Comparison of ENCODE assay signal across 9 cellular contexts in the genomic region with DNA sequence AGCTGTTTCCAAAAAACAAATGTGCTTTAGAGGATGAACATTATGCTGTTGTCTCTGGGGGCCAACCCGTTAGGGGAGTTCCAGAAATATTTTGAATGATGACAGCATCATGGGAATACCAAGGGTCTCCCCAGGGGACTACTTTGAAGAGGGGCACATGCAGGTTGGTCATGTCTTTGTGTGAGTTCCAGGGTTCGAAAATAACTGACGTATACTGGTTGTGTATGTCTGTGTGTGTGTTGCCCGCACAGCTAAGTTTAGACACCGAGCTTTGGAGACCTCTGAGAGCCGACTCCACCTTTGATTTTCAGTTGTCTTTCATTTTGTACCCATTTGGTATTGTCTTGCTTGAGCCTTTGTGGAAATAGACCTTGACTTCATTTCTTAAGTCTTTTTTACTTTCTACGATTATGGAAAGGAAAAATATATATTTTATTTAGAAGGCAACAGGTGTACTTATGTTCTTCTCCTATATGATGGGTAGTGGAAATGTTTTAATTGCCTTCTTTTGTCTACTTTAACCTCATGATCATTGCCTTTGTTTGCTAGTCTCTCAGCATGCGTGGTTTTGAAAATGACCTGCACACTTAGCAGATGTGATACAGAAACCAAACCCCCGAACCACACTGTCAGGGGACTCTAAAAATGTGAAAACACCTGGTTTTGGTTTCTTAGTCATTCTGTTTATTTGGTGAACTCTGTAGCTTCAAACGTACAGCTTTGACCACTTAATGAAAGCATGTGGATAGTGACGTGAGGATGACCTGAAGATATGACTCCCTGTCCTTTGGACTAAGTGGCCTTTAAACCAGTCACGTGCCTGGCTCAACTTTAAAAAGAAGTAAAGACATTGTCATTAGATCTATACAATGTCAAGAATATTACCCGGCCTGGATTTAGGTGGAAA. TPM values are rescaled to one million over a fixed set of nuclear protein-coding genes. Genes with fewer than 3 reads are reported as not detected.
A peak's percentile ranks its signal among the peaks of the same experiment; 100 is the strongest.
DNase-seq lines count a peak whose midpoint lies in the region; ATAC-seq and TF ChIP-seq lines count a peak whose summit lies in the region.
"Had no signal": no experiment of that assay in that cellular context is flagged by ENCODE, and none has a peak within 500 bp of the region (broad histone marks: within the 10 kb centered on the region; RNA-seq: fewer than 3 reads in every experiment).

No MANE protein-coding gene starts in this region.

- H3K27ac Mint-ChIP-seq in MCF 10A (ENCODE audit: low read depth, unreplicated experiment): no peak overlapping the region
- no peak overlapping the region for H3K27ac Mint-ChIP-seq in Calu3 (ENCODE audit: unreplicated experiment)

- no peak overlapping the region for H3K27ac ChIP-seq in Karpas-422 (ENCODE audit: low read length)
- no peak overlapping the region for H3K27ac ChIP-seq in GM23248

- no peak overlapping the region for H2AFZ ChIP-seq in Karpas-422 (ENCODE audit: low read length)
- no peak overlapping the region for H2AFZ ChIP-seq in GM23248

- intact Hi-C loops in MCF 10A (cut with micrococcal nuclease) (no loop called here), Calu3 (cut with micrococcal nuclease; ENCODE audit: unreplicated experiment) (no loop called here)

- ATAC-seq in GM18858 (IDR thresholded peaks at IDR 0.05; ENCODE audit: unreplicated experiment): peak; percentile 89
- ATAC-seq in GM21825 (IDR thresholded peaks at IDR 0.05; ENCODE audit: unreplicated experiment): peak; percentile 72
- peak; percentile 52 for ATAC-seq in left lobe of liver

- no peaks in the 10 kb centered on the region for H3K27me3 Mint-ChIP-seq in MCF 10A (ENCODE audit: insufficient read depth, unreplicated experiment)
- H3K27me3 Mint-ChIP-seq in Calu3 (ENCODE audit: unreplicated experiment): no peaks in the 10 kb centered on the region

- no peaks in the 10 kb centered on the region for H3K36me3 ChIP-seq in Karpas-422 (ENCODE audit: insufficient read depth, low read length)
- H3K36me3 ChIP-seq in GM23248 (ENCODE audit: low read depth): no peaks in the 10 kb centered on the region

- POLR2A ChIA-PET in MCF 10A (lab: Yijun Ruan, JAX): interaction anchor here (1.8 to 2.7 kb wide), 9 partner anchors 10 to 236 kb away, joined by 6 to 32 read pairs (median 9); no protein-coding TSS in a partner anchor

- H3K9me3 ChIP-seq in Karpas-422 (ENCODE audit: low read length): no peaks in the 10 kb centered on the region
- no peaks in the 10 kb centered on the region for H3K9me3 ChIP-seq in GM23248 (ENCODE audit: low read depth)

- H4K20me1 ChIP-seq in Karpas-422 (ENCODE audit: insufficient read depth, low read depth, low read length): peaks cover 39% of the 10 kb centered on the region
- peaks cover 5% of the 10 kb centered on the region; the same call in 1 of the 2 replicates for H4K20me1 ChIP-seq in GM23248 (ENCODE audit: insufficient read depth)

- H3K9ac ChIP-seq in Karpas-422 (ENCODE audit: low read length) (no peak overlapping the region), GM23248 (no peak overlapping the region)

- no peaks in the 10 kb centered on the region for H3K9me3 Mint-ChIP-seq in MCF 10A (ENCODE audit: unreplicated experiment)
- H3K9me3 Mint-ChIP-seq in Calu3 (ENCODE audit: low read depth, unreplicated experiment): no peaks in the 10 kb centered on the region

- CTCF ChIA-PET in MCF 10A (lab: Yijun Ruan, JAX) (interaction anchor here (0.5 to 2.0 kb wide), 9 partner anchors 10 to 520 kb away, joined by 3 to 5 read pairs (median 3); no protein-coding TSS in a partner anchor), Calu3 (lab: Charles Lee) (no interaction called here)

- no peaks in the 10 kb centered on the region for H3K79me2 ChIP-seq in Karpas-422 (ENCODE audit: low read length)
- peaks cover 98% of the 10 kb centered on the region for H3K79me2 ChIP-seq in GM23248 (ENCODE audit: insufficient read depth)

- BruUV-seq in MCF 10A (replicated peaks; lab: Mats Ljungman, UMichigan): no TSS peak
- BruUV-seq in Calu3 (replicated peaks; lab: Mats Ljungman, UMichigan): no TSS peak

- H3K4me2 ChIP-seq in Karpas-422 (ENCODE audit: low read depth, low read length, poor library complexity, severe bottlenecking) (no peak overlapping the region), GM23248 (ENCODE audit: unreplicated experiment) (no peak overlapping the region)

- H3K27me3 ChIP-seq in Karpas-422 (ENCODE audit: low read length): no peaks in the 10 kb centered on the region
- H3K27me3 ChIP-seq in GM23248 (replicated peaks; ENCODE audit: insufficient read depth): no peaks in the 10 kb centered on the region

- DNase-seq in M059J (ENCODE audit: low read depth) (peak; percentile 44), left lobe of liver (ENCODE audit: low spot score) (no peak), Karpas-422 (no peak), MCF 10A (ENCODE audit: unreplicated experiment) (no peak), Calu3 (no peak), GM23248 (no peak)

- no peaks in the 10 kb centered on the region for H3K9me2 ChIP-seq in Karpas-422 (replicated peaks; ENCODE audit: insufficient read depth, low read length)
- no peaks in the 10 kb centered on the region for H3K9me2 ChIP-seq in GM23248 (ENCODE audit: insufficient read depth)

- in situ Hi-C loops in GM23248 (cut with MboI): no loop called here

- peaks cover 69% of the 10 kb centered on the region for H3K4me1 Mint-ChIP-seq in MCF 10A (ENCODE audit: insufficient read depth, unreplicated experiment)
- H3K4me1 Mint-ChIP-seq in Calu3 (ENCODE audit: low read depth, unreplicated experiment): peaks cover 30% of the 10 kb centered on the region

- H3K4me3 Mint-ChIP-seq in MCF 10A (ENCODE audit: unreplicated experiment) (no peak overlapping the region), Calu3 (ENCODE audit: low read depth, unreplicated experiment) (no peak overlapping the region)

- TF ChIP-seq CTCF in MCF 10A (IDR thresholded peaks at IDR 0.05; ENCODE audit: unreplicated experiment) (no peak), Calu3 (IDR thresholded peaks at IDR 0.05; ENCODE audit: unreplicated experiment) (no peak)

- 85 to 87% methylated on average over 13 of the region's 13 CpGs for WGBS in GM23248 (ENCODE audit: low coverage in 1 of 2, low lambda C conversion rate in 2 of 2, missing lambda C conversion rate in 2 of 2), 2 experiments

- no peak overlapping the region for H3K4me3 ChIP-seq in Karpas-422 (ENCODE audit: low read length)
- no peak overlapping the region for H3K4me3 ChIP-seq in GM23248
- H3K4me3 ChIP-seq: skin epidermis had no signal

- H3F3A ChIP-seq in GM23248 (ENCODE audit: insufficient read depth): no peaks in the 10 kb centered on the region

- peaks cover 16% of the 10 kb centered on the region for H3K4me1 ChIP-seq in Karpas-422 (ENCODE audit: low read length)
- H3K4me1 ChIP-seq in GM23248 (ENCODE audit: insufficient read depth): peaks cover 22% of the 10 kb centered on the region

- H3K36me3 Mint-ChIP-seq in MCF 10A (ENCODE audit: insufficient read depth, unreplicated experiment) (peaks cover 15% of the 10 kb centered on the region), Calu3 (ENCODE audit: insufficient read depth, unreplicated experiment) (peaks cover 16% of the 10 kb centered on the region)

RNA-seq across cellular contexts. Expression of gene GALNT2, which starts 56.5 kb away (rescaled TPM):
- total RNA-seq in M059J (2014; rRNA removed; shearing (Covaris generic)): 39.0 and 65.1 TPM in 2 replicates
- total RNA-seq in left lobe of liver (83.7 TPM), MCF 10A (2022) (104 and 114 TPM in 2 replicates), Calu3 (2022) (136 and 141 TPM in 2 replicates)
- 2.7 and 4.4 TPM in 2 replicates for total RNA-seq in Karpas-422 (2014; rRNA removed; shearing (Covaris generic); ENCODE audit: low replicate concordance)
- 103 and 111 TPM in 2 replicates for total RNA-seq in GM23248 (2014; rRNA removed; shearing (Covaris generic))
- polyA plus RNA-seq in GM23248 (2016; fragmentation: Nextera tagmentation; extraction: Ambion mirVana): 121 and 124 TPM in 2 replicates
